In genomic region chr13:73879346-73880020, GRCh38 we compare ENCODE assay signal across 17 cellular contexts.
A peak's percentile ranks its signal among the peaks of the same experiment; 100 is the strongest.
DNase-seq lines count a peak whose midpoint lies in the region; ATAC-seq and TF ChIP-seq lines count a peak whose summit lies in the region.
"Had no signal": no experiment of that assay in that cellular context is flagged by ENCODE, and none has a peak within 500 bp of the region (broad histone marks: within the 10 kb centered on the region; RNA-seq: fewer than 3 reads in every experiment).

No MANE protein-coding gene starts in this region.

- TF ChIP-seq CTCF in DOHH2 (IDR thresholded peaks at IDR 0.05; ENCODE audit: low read depth, low read length, poor library complexity, severe bottlenecking) (no peak), GM23338 (conservative IDR thresholded peaks at IDR 0.05; ENCODE audit: low read depth in 2 of 2) (no peak)

- H3K4me1 ChIP-seq in BLaER1: peaks cover 11% of the 10 kb centered on the region
- H3K4me1 ChIP-seq in DOHH2 (ENCODE audit: control insufficient read depth, low read length): peaks cover 18% of the 10 kb centered on the region
- peaks cover 12% of the 10 kb centered on the region; the same call in 1 of the 2 replicates for H3K4me1 ChIP-seq in GM23338 (ENCODE audit: insufficient read depth)
- H3K4me1 ChIP-seq: adrenal gland, pancreas, suprapubic skin had no signal

- H3K27me3 ChIP-seq in BLaER1 (no peaks in the 10 kb centered on the region), DOHH2 (ENCODE audit: control insufficient read depth, low read length) (no peaks in the 10 kb centered on the region), GM23338 (ENCODE audit: insufficient read depth) (no peaks in the 10 kb centered on the region)
- H3K27me3 ChIP-seq: adrenal gland, pancreas, suprapubic skin had no signal

- H3K9me3 Mint-ChIP-seq in GM23338: peaks cover 7% of the 10 kb centered on the region; the same call in 1 of the 3 replicates

- H3K79me2 ChIP-seq in DOHH2 (ENCODE audit: control insufficient read depth, low read length) (no peaks in the 10 kb centered on the region), GM23338 (replicated peaks; ENCODE audit: insufficient read depth) (no peaks in the 10 kb centered on the region)

- H3K36me3 ChIP-seq in BLaER1 (0 out of 2 replicates have a peak, but pooled peaks cover 4% of the 10 kb centered on the region), DOHH2 (ENCODE audit: control insufficient read depth, low read length) (peaks cover 14% of the 10 kb centered on the region), GM23338 (ENCODE audit: insufficient read depth) (no peaks in the 10 kb centered on the region)
- H3K36me3 ChIP-seq: adrenal gland, pancreas, suprapubic skin had no signal

- no peak overlapping the region for H3K4me3 ChIP-seq in BLaER1
- no peak overlapping the region for H3K4me3 ChIP-seq in DOHH2 (ENCODE audit: low read length)
- no peak overlapping the region for H3K4me3 ChIP-seq in GM23338
- H3K4me3 ChIP-seq: adrenal gland, pancreas, suprapubic skin had no signal

- H3K27me3 Mint-ChIP-seq in GM23338 (ENCODE audit: insufficient read depth, low read depth, poor library complexity): no peaks in the 10 kb centered on the region

- H3K36me3 Mint-ChIP-seq in GM23338 (ENCODE audit: low read depth): no peaks in the 10 kb centered on the region; the same call in 2 of the 3 replicates

- H3K9me3 ChIP-seq in BLaER1 (0 out of 2 replicates have a peak, but pooled peaks cover 4% of the 10 kb centered on the region), DOHH2 (ENCODE audit: control insufficient read depth, insufficient read depth, low read length) (no peaks in the 10 kb centered on the region; the same call in 1 of the 2 replicates)
- H3K9me3 ChIP-seq: adrenal gland, pancreas, suprapubic skin had no signal

- H3K9me2 ChIP-seq in DOHH2 (replicated peaks; ENCODE audit: control insufficient read depth, low read length) (no peaks in the 10 kb centered on the region), GM23338 (ENCODE audit: insufficient read depth) (no peaks in the 10 kb centered on the region)

- H3K4me3 Mint-ChIP-seq in GM23338: no peak overlapping the region

- H3K4me1 Mint-ChIP-seq in GM23338: peaks cover 19% of the 10 kb centered on the region

- no peak overlapping the region for H3K27ac Mint-ChIP-seq in GM23338

- ATAC-seq in GM23338: no peak
- no peak for ATAC-seq in stimulated activated naive CD8-positive, alpha-beta T cell treated with anti-CD3 and anti-CD28 coated beads, Interleukin-15, Interleukin-2, amounts not matched to agents 100 U/mL and 50 U/mL, for 24 hours
- ATAC-seq: pancreas had no signal

- H4K20me1 ChIP-seq in BLaER1: 0 out of 2 replicates have a peak, but pooled peaks cover 9% of the 10 kb centered on the region
- H4K20me1 ChIP-seq in DOHH2 (ENCODE audit: control insufficient read depth, insufficient read depth, low read depth, low read length): no peaks in the 10 kb centered on the region
- H4K20me1 ChIP-seq in GM23338 (replicated peaks; ENCODE audit: insufficient read depth): no peaks in the 10 kb centered on the region

- H3F3A ChIP-seq in DOHH2 (ENCODE audit: control insufficient read depth, insufficient read depth): no peaks in the 10 kb centered on the region; the same call in 1 of the 2 replicates
- H3F3A ChIP-seq in GM23338 (replicated peaks; ENCODE audit: low read depth): no peaks in the 10 kb centered on the region

- H2AFZ ChIP-seq in GM23338: no peak overlapping the region

- H3K27ac ChIP-seq in BLaER1 (no peak overlapping the region), DOHH2 (ENCODE audit: low read depth, low read length) (no peak overlapping the region), GM23338 (ENCODE audit: low read depth) (no peak overlapping the region)
- H3K27ac ChIP-seq: adrenal gland, pancreas, suprapubic skin had no signal

- DNase-seq in NCI-H82 (lab: John Stamatoyannopoulos, UW) (peak; percentile 99), left kidney (ENCODE audit: low read depth, low spot score) (peak; percentile 19), GM23338 (ENCODE audit: low spot score) (no peak), NCI-H2196 treated with DMSO at 0.1 percent for 48 hours (lab: John Stamatoyannopoulos, UW; ENCODE audit: unreplicated experiment) (no peak), nucleus accumbens (lab: John Stamatoyannopoulos, UW) (no peak)
- no peak for DNase-seq in stimulated activated naive CD8-positive, alpha-beta T cell treated with anti-CD3 and anti-CD28 coated beads, Interleukin-15, Interleukin-2, amounts not matched to agents 100 U/mL and 50 U/mL, for 24 hours
- DNase-seq: adrenal gland; cerebellar nuclear complex; GOT3; midbrain; NCI-H2081; NCI-H748 treated with DMSO at 0.1 percent for 48 hours; pancreas; stimulated activated CD4-positive, alpha-beta T cell treated with anti-CD3 and anti-CD28 coated beads, Interleukin-4, amount 100 ng/mL, for 24 hours had no signal

- H3K4me2 ChIP-seq in BLaER1 (peak overlapping the region; percentile 6; the same call in 1 of the 2 replicates), DOHH2 (ENCODE audit: low read length) (peak overlapping the region; percentile 20; the same call in 1 of the 2 replicates), GM23338 (no peak overlapping the region)

- no peak overlapping the region for H3K9ac ChIP-seq in BLaER1

TF ChIP-seq in GM23338, 12 proteins besides CTCF, POLR2A, EP300 and RAD21 (continues in another document):
- TF ChIP-seq NANOG (IDR thresholded peaks at IDR 0.05; ENCODE audit: borderline replicate concordance) (no peak), REST (IDR thresholded peaks at IDR 0.05; ENCODE audit: unreplicated experiment) (no peak)

Comparison
In these comparisons a context has a peak if more than half of its experiments do, and no peak if none do; other contexts are left out.
1. DNase-seq: peak in NCI-H82 (single experiment) and left kidney (single experiment); none in GM23338 (single experiment), NCI-H2196 treated with DMSO at 0.1 percent for 48 hours (single experiment), stimulated activated naive CD8-positive, alpha-beta T cell treated with anti-CD3 and anti-CD28 coated beads, Interleukin-15, Interleukin-2, amounts not matched to agents 100 U/mL and 50 U/mL, for 24 hours (single experiment) and nucleus accumbens (0 of 56).